Comparison of ENCODE assay signal across 34 cellular contexts in genomic region chr7:119065966-119066365, GRCh38.
"Had no signal": no experiment of that assay in that cellular context is flagged by ENCODE, and none has a peak within 500 bp of the region (broad histone marks: within the 10 kb centered on the region; RNA-seq: fewer than 3 reads in every experiment).

No MANE protein-coding gene starts in this region.

- H3K4me1 Mint-ChIP-seq: activated CD4-positive, alpha-beta memory T cell treated with anti-CD3 and anti-CD28 coated beads, Interleukin-2, amount 10 ng/mL, durations not matched to agents 7 days and 5 days; activated CD4-positive, alpha-beta T cell treated with anti-CD3 and anti-CD28 coated beads for 36 hours; activated CD4-positive, alpha-beta T cell treated with anti-CD3 and anti-CD28 coated beads, Interleukin-2, amount 10 ng/mL, durations not matched to agents 7 days and 5 days; activated CD8-positive, alpha-beta memory T cell treated with anti-CD3 and anti-CD28 coated beads, Interleukin-2, amount 10 ng/mL, durations not matched to agents 7 days and 5 days; activated naive CD8-positive, alpha-beta T cell treated with anti-CD3 and anti-CD28 coated beads for 36 hours; activated T-helper 17 cell treated with anti-CD3 and anti-CD28 coated beads, Interleukin-2, amount 50 U/mL, for 72 hours had no signal

- H3K4me3 Mint-ChIP-seq: activated CD4-positive, alpha-beta memory T cell treated with anti-CD3 and anti-CD28 coated beads, Interleukin-2, amount 10 ng/mL, durations not matched to agents 7 days and 5 days; activated CD4-positive, alpha-beta T cell treated with anti-CD3 and anti-CD28 coated beads for 36 hours; activated CD4-positive, alpha-beta T cell treated with anti-CD3 and anti-CD28 coated beads, Interleukin-2, amount 10 ng/mL, durations not matched to agents 7 days and 5 days; activated CD8-positive, alpha-beta memory T cell treated with anti-CD3 and anti-CD28 coated beads, Interleukin-2, amount 10 ng/mL, durations not matched to agents 7 days and 5 days; activated CD8-positive, alpha-beta T cell treated with anti-CD3 and anti-CD28 coated beads, Interleukin-2, amount 10 ng/mL, durations not matched to agents 7 days and 5 days; activated naive CD4-positive, alpha-beta T cell treated with anti-CD3 and anti-CD28 coated beads for 36 hours; activated naive CD8-positive, alpha-beta T cell treated with anti-CD3 and anti-CD28 coated beads for 36 hours; activated T-cell treated with anti-CD3 and anti-CD28 coated beads, Interleukin-2, amount 50 U/mL, for 4 hours; activated T-cell treated with anti-CD3 and anti-CD28 coated beads, Interleukin-2, amount 50 U/mL, for 72 hours; activated T-helper 1 cell treated with anti-CD3 and anti-CD28 coated beads, Interleukin-12 subunit alpha, Interleukin-12 subunit beta, Interleukin-2, Interleukin-4 antibody, amounts not matched to agents 30 ng/mL and 10 ng/mL and 1 ng/mL, durations not matched to agents 14 hours and 24 hours and 36 hours; activated T-helper 17 cell treated with anti-CD3 and anti-CD28 coated beads, Interleukin-2, amount 50 U/mL, for 72 hours; T-helper 1 cell treated with Interleukin-12 subunit alpha and Interleukin-12 subunit beta and Interleukin-4 antibody, amounts not matched to agents 30 μg/mL and 1 μg/mL, for 36 hours; T-helper 2 cell treated with Interferon-gamma antibody and Interleukin-4, amounts not matched to agents 5 μg/mL and 100 μg/mL, for 36 hours; WTC11 had no signal

- H3K27me3 Mint-ChIP-seq: activated CD4-positive, alpha-beta memory T cell treated with anti-CD3 and anti-CD28 coated beads, Interleukin-2, amount 10 ng/mL, durations not matched to agents 7 days and 5 days; activated CD4-positive, alpha-beta T cell treated with anti-CD3 and anti-CD28 coated beads for 36 hours; activated CD4-positive, alpha-beta T cell treated with anti-CD3 and anti-CD28 coated beads, Interleukin-2, amount 10 ng/mL, durations not matched to agents 7 days and 5 days; activated CD8-positive, alpha-beta memory T cell treated with anti-CD3 and anti-CD28 coated beads, Interleukin-2, amount 10 ng/mL, durations not matched to agents 7 days and 5 days; activated naive CD8-positive, alpha-beta T cell treated with anti-CD3 and anti-CD28 coated beads for 36 hours; activated T-helper 17 cell treated with anti-CD3 and anti-CD28 coated beads, Interleukin-2, amount 50 U/mL, for 72 hours had no signal

- H3K36me3 Mint-ChIP-seq: activated CD8-positive, alpha-beta memory T cell treated with anti-CD3 and anti-CD28 coated beads, Interleukin-2, amount 10 ng/mL, durations not matched to agents 7 days and 5 days; activated naive CD4-positive, alpha-beta T cell treated with anti-CD3 and anti-CD28 coated beads, Interleukin-2, amount 50 U/mL, for 72 hours; activated naive CD8-positive, alpha-beta T cell treated with anti-CD3 and anti-CD28 coated beads for 36 hours; WTC11 had no signal

- DNase-seq: activated CD4-positive, alpha-beta memory T cell treated with anti-CD3 and anti-CD28 coated beads, Interleukin-2, amount 10 ng/mL, durations not matched to agents 7 days and 5 days; activated CD4-positive, alpha-beta T cell treated with anti-CD3 and anti-CD28 coated beads for 1 hour; activated CD4-positive, alpha-beta T cell treated with anti-CD3 and anti-CD28 coated beads for 36 hours; activated CD4-positive, alpha-beta T cell treated with anti-CD3 and anti-CD28 coated beads for 48 hours; activated CD4-positive, alpha-beta T cell treated with anti-CD3 and anti-CD28 coated beads, Interleukin-2, amount 10 ng/mL, durations not matched to agents 7 days and 5 days; activated CD4-positive, alpha-beta T cell treated with anti-CD3 and anti-CD28 coated beads, Interleukin-2, amount 50 U/mL, for 48 hours; activated CD4-positive, CD25-positive, alpha-beta regulatory T cell; activated CD8-positive, alpha-beta memory T cell treated with anti-CD3 and anti-CD28 coated beads for 24 hours; activated CD8-positive, alpha-beta memory T cell treated with anti-CD3 and anti-CD28 coated beads, Interleukin-2, amount 10 ng/mL, durations not matched to agents 7 days and 5 days; activated CD8-positive, alpha-beta memory T cell treated with anti-CD3 and anti-CD28 coated beads, Interleukin-2, amount 50 U/mL, for 48 hours; activated CD8-positive, alpha-beta T cell treated with anti-CD3 and anti-CD28 coated beads, Interleukin-2, amount 10 ng/mL, durations not matched to agents 7 days and 5 days; activated effector memory CD4-positive, alpha-beta T cell treated with anti-CD3 and anti-CD28 coated beads, Interleukin-2, amount 50 U/mL, for 16 hours; activated gamma-delta T cell treated with Interleukin-2 at 50 U/mL for 16 hours; activated naive CD4-positive, alpha-beta T cell; activated naive CD4-positive, alpha-beta T cell treated with anti-CD3 and anti-CD28 coated beads for 36 hours; activated naive CD4-positive, alpha-beta T cell treated with anti-CD3 and anti-CD28 coated beads, Interleukin-2, amount 50 U/mL, for 16 hours; activated naive CD8-positive, alpha-beta T cell treated with anti-CD3 and anti-CD28 coated beads for 36 hours; activated T-cell treated with anti-CD3 and anti-CD28 coated beads, Interleukin-2, amount 50 U/mL, for 4 hours; activated T-cell treated with anti-CD3 and anti-CD28 coated beads, Interleukin-2, amount 50 U/mL, for 72 hours; adrenal gland; amniotic stem cell; aorta; body of pancreas; brain microvascular endothelial cell; central memory CD4-positive, alpha-beta T cell; T-helper 2 cell; T-helper 9 cell; WERI-Rb-1 had no signal

- H3K27ac Mint-ChIP-seq: activated CD4-positive, alpha-beta memory T cell treated with anti-CD3 and anti-CD28 coated beads, Interleukin-2, amount 10 ng/mL, durations not matched to agents 7 days and 5 days; activated CD4-positive, alpha-beta T cell treated with anti-CD3 and anti-CD28 coated beads for 36 hours; activated CD4-positive, alpha-beta T cell treated with anti-CD3 and anti-CD28 coated beads, Interleukin-2, amount 10 ng/mL, durations not matched to agents 7 days and 5 days; activated CD8-positive, alpha-beta memory T cell treated with anti-CD3 and anti-CD28 coated beads, Interleukin-2, amount 10 ng/mL, durations not matched to agents 7 days and 5 days; activated CD8-positive, alpha-beta T cell treated with anti-CD3 and anti-CD28 coated beads, Interleukin-2, amount 10 ng/mL, durations not matched to agents 7 days and 5 days; activated naive CD4-positive, alpha-beta T cell treated with anti-CD3 and anti-CD28 coated beads for 36 hours; activated naive CD4-positive, alpha-beta T cell treated with anti-CD3 and anti-CD28 coated beads, Interleukin-2, amount 50 U/mL, for 72 hours; activated naive CD8-positive, alpha-beta T cell treated with anti-CD3 and anti-CD28 coated beads for 36 hours; activated T-cell treated with anti-CD3 and anti-CD28 coated beads, Interleukin-2, amount 50 U/mL, for 72 hours; activated T-helper 1 cell treated with anti-CD3 and anti-CD28 coated beads, Interleukin-12 subunit alpha, Interleukin-12 subunit beta, Interleukin-2, Interleukin-4 antibody, amounts not matched to agents 30 ng/mL and 10 ng/mL and 1 ng/mL, durations not matched to agents 14 hours and 24 hours and 36 hours; activated T-helper 17 cell treated with anti-CD3 and anti-CD28 coated beads, Interleukin-2, amount 50 U/mL, for 72 hours; T-helper 1 cell treated with Interleukin-12 subunit alpha and Interleukin-12 subunit beta and Interleukin-4 antibody, amounts not matched to agents 30 μg/mL and 1 μg/mL, for 36 hours; T-helper 2 cell treated with Interferon-gamma antibody and Interleukin-4, amounts not matched to agents 5 μg/mL and 100 μg/mL, for 36 hours; WTC11 had no signal

- H3K9me3 Mint-ChIP-seq: activated CD4-positive, alpha-beta memory T cell treated with anti-CD3 and anti-CD28 coated beads, Interleukin-2, amount 10 ng/mL, durations not matched to agents 7 days and 5 days; activated CD4-positive, alpha-beta T cell treated with anti-CD3 and anti-CD28 coated beads, Interleukin-2, amount 10 ng/mL, durations not matched to agents 7 days and 5 days; activated T-helper 1 cell treated with anti-CD3 and anti-CD28 coated beads, Interleukin-12 subunit alpha, Interleukin-12 subunit beta, Interleukin-2, Interleukin-4 antibody, amounts not matched to agents 30 ng/mL and 10 ng/mL and 1 ng/mL, durations not matched to agents 14 hours and 24 hours and 36 hours had no signal
